Comparison of ENCODE assay signal across 18 cellular contexts in the genomic region with DNA sequence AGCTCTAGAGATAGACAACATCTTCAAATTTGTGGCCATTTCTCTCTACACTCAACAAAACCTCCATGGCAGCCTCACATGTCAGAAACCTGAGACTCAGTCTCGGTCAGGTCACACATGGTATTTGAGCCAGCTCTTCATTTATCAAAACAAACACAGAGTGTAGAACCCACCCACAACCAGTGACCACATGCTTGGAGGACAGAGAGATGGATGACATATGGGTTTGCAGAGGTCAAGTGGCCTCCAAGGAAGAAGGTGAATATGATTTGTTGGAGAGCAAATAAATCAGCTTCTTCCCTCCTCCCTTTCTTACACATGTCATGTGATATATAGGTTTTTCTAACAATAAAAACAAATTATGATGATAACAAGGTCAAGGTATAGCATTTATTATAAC.
DNase-seq lines count a peak whose midpoint lies in the region; ATAC-seq, FAIRE-seq and TF ChIP-seq lines count a peak whose summit lies in the region.
"Had no signal": no experiment of that assay in that cellular context is flagged by ENCODE, and none has a peak within 500 bp of the region (broad histone marks: within the 10 kb centered on the region; RNA-seq: fewer than 3 reads in every experiment).

No MANE protein-coding gene starts in this region.

- no peak for FAIRE-seq in astrocyte (lab: Jason Lieb, UNC)
- FAIRE-seq: H1 had no signal

- CTCF ChIA-PET in naive thymus-derived CD4-positive, alpha-beta T cell (lab: Charles Lee) = no interaction called here
- CTCF ChIA-PET in activated naive CD4-positive, alpha-beta T cell treated with anti-CD3 and anti-CD28 coated beads, Interleukin-2, amount 10 ng/mL, durations not matched to agents 7 days and 5 days (lab: Charles Lee) = no interaction called here

- POLR2A ChIA-PET in naive thymus-derived CD4-positive, alpha-beta T cell (lab: Charles Lee) = no interaction called here

- H3K9me3 ChIP-seq in astrocyte (ENCODE audit: insufficient read depth, low read depth, low read length) = no peaks in the 10 kb centered on the region
- no peaks in the 10 kb centered on the region for H3K9me3 ChIP-seq in naive thymus-derived CD4-positive, alpha-beta T cell (ENCODE audit: control insufficient read depth in 2 of 3, low read length in 3 of 3)
- H3K9me3 ChIP-seq: BE2C had no signal

- no peak overlapping the region for H3K4me2 ChIP-seq in astrocyte (ENCODE audit: low read length)

- H3K27me3 Mint-ChIP-seq in astrocyte (ENCODE audit: low read depth, unreplicated experiment) = no peaks in the 10 kb centered on the region
- H3K27me3 Mint-ChIP-seq in naive thymus-derived CD4-positive, alpha-beta T cell = no peaks in the 10 kb centered on the region
- no peaks in the 10 kb centered on the region for H3K27me3 Mint-ChIP-seq in activated naive CD4-positive, alpha-beta T cell treated with anti-CD3 and anti-CD28 coated beads, Interleukin-2, amount 10 ng/mL, durations not matched to agents 7 days and 5 days
- H3K27me3 Mint-ChIP-seq: CD4-positive, CD25-positive, alpha-beta regulatory T cell had no signal

- H4K20me1 ChIP-seq in astrocyte (ENCODE audit: insufficient read depth, low read length) = no peaks in the 10 kb centered on the region

- H3K4me3 Mint-ChIP-seq in astrocyte (ENCODE audit: unreplicated experiment) = no peak overlapping the region
- no peak overlapping the region for H3K4me3 Mint-ChIP-seq in naive thymus-derived CD4-positive, alpha-beta T cell
- H3K4me3 Mint-ChIP-seq in activated naive CD4-positive, alpha-beta T cell treated with anti-CD3 and anti-CD28 coated beads, Interleukin-2, amount 10 ng/mL, durations not matched to agents 7 days and 5 days = no peak overlapping the region
- H3K4me3 Mint-ChIP-seq: CD4-positive, CD25-positive, alpha-beta regulatory T cell had no signal

- H3K4me1 ChIP-seq in astrocyte (ENCODE audit: insufficient read depth, low read length) = peaks cover 30% of the 10 kb centered on the region
- H3K4me1 ChIP-seq in naive thymus-derived CD4-positive, alpha-beta T cell (ENCODE audit: control insufficient read depth in 2 of 2, insufficient read depth in 2 of 2, low read length in 2 of 2) = no peaks in the 10 kb centered on the region
- H3K4me1 ChIP-seq: BE2C had no signal

- H2AFZ ChIP-seq in astrocyte (ENCODE audit: low read depth, low read length) = no peak overlapping the region

- no peak for TF ChIP-seq CTCF in astrocyte (IDR thresholded peaks at IDR 0.05; ENCODE audit: insufficient read depth, low read depth, low read length)

- H3K79me2 ChIP-seq in astrocyte (ENCODE audit: insufficient read depth, low read length) = no peaks in the 10 kb centered on the region

- no peak overlapping the region for H3K27ac Mint-ChIP-seq in astrocyte (ENCODE audit: unreplicated experiment)
- no peak overlapping the region for H3K27ac Mint-ChIP-seq in naive thymus-derived CD4-positive, alpha-beta T cell
- no peak overlapping the region for H3K27ac Mint-ChIP-seq in activated naive CD4-positive, alpha-beta T cell treated with anti-CD3 and anti-CD28 coated beads, Interleukin-2, amount 10 ng/mL, durations not matched to agents 7 days and 5 days
- H3K27ac Mint-ChIP-seq: CD4-positive, CD25-positive, alpha-beta regulatory T cell had no signal

- ATAC-seq in naive thymus-derived CD4-positive, alpha-beta T cell = no peak

- peaks cover 31% of the 10 kb centered on the region for H3K4me1 Mint-ChIP-seq in astrocyte (ENCODE audit: low read depth, unreplicated experiment)
- no peaks in the 10 kb centered on the region for H3K4me1 Mint-ChIP-seq in naive thymus-derived CD4-positive, alpha-beta T cell
- H3K4me1 Mint-ChIP-seq in activated naive CD4-positive, alpha-beta T cell treated with anti-CD3 and anti-CD28 coated beads, Interleukin-2, amount 10 ng/mL, durations not matched to agents 7 days and 5 days = no peaks in the 10 kb centered on the region
- H3K4me1 Mint-ChIP-seq: CD4-positive, CD25-positive, alpha-beta regulatory T cell had no signal

- no peaks in the 10 kb centered on the region for H3K36me3 Mint-ChIP-seq in astrocyte (ENCODE audit: low read depth, unreplicated experiment)
- no peaks in the 10 kb centered on the region for H3K36me3 Mint-ChIP-seq in naive thymus-derived CD4-positive, alpha-beta T cell
- no peaks in the 10 kb centered on the region for H3K36me3 Mint-ChIP-seq in activated naive CD4-positive, alpha-beta T cell treated with anti-CD3 and anti-CD28 coated beads, Interleukin-2, amount 10 ng/mL, durations not matched to agents 7 days and 5 days
- H3K36me3 Mint-ChIP-seq: CD4-positive, CD25-positive, alpha-beta regulatory T cell had no signal

- H3K27me3 ChIP-seq in astrocyte (ENCODE audit: insufficient read depth, low read length) = no peaks in the 10 kb centered on the region
- H3K27me3 ChIP-seq in naive thymus-derived CD4-positive, alpha-beta T cell (ENCODE audit: control insufficient read depth in 2 of 2, insufficient read depth in 2 of 2, low read length in 2 of 2) = no peaks in the 10 kb centered on the region
- H3K27me3 ChIP-seq: BE2C had no signal

- intact Hi-C loops in naive thymus-derived CD4-positive, alpha-beta T cell (cut with micrococcal nuclease) = no loop called here

- no peak overlapping the region for H3K27ac ChIP-seq in astrocyte (ENCODE audit: low read depth, low read length)
- no peak overlapping the region for H3K27ac ChIP-seq in naive thymus-derived CD4-positive, alpha-beta T cell (ENCODE audit: low read depth, low read length)

- H3K9me3 Mint-ChIP-seq in astrocyte (ENCODE audit: unreplicated experiment) = peaks cover 11% of the 10 kb centered on the region
- H3K9me3 Mint-ChIP-seq in naive thymus-derived CD4-positive, alpha-beta T cell = peaks cover 0 to 6% (median 3%) of the 10 kb centered on the region in 11 donors
- H3K9me3 Mint-ChIP-seq in activated naive CD4-positive, alpha-beta T cell treated with anti-CD3 and anti-CD28 coated beads, Interleukin-2, amount 10 ng/mL, durations not matched to agents 7 days and 5 days = no peaks in the 10 kb centered on the region

- no peak overlapping the region for H3K9ac ChIP-seq in astrocyte (ENCODE audit: low read length)

- DNase-seq in NCI-H1417 (lab: John Stamatoyannopoulos, UW) = peak in 2 of 3 experiments; percentile 14 to 53
- DNase-seq in NCI-H1417 treated with DMSO at 0.1 percent for 48 hours (lab: John Stamatoyannopoulos, UW) = no peak
- peak; percentile 14 for DNase-seq in NCI-H146 treated with DMSO at 0.1 percent for 48 hours (lab: John Stamatoyannopoulos, UW; ENCODE audit: unreplicated experiment)
- peak; percentile 76 for DNase-seq in astrocyte (ENCODE audit: low read depth)
- DNase-seq in activated CD4-positive, alpha-beta T cell treated with anti-CD3 and anti-CD28 coated beads for 48 hours = no peak
- DNase-seq in naive thymus-derived CD4-positive, alpha-beta T cell = no peak
- DNase-seq in central memory CD4-positive, alpha-beta T cell = no peak
- no peak for DNase-seq in activated naive CD4-positive, alpha-beta T cell treated with anti-CD3 and anti-CD28 coated beads, Interleukin-2, amount 10 ng/mL, durations not matched to agents 7 days and 5 days
- DNase-seq: 8988T; BE2C; Calu3; CD4-positive, CD25-positive, alpha-beta regulatory T cell; NCI-H1105 treated with DMSO at 0.1 percent for 48 hours; NCI-H1930; NCI-H226; NCI-H526; RPMI8226 had no signal

- no peaks in the 10 kb centered on the region for H3K36me3 ChIP-seq in astrocyte (ENCODE audit: insufficient read depth, low read length)
- no peaks in the 10 kb centered on the region for H3K36me3 ChIP-seq in naive thymus-derived CD4-positive, alpha-beta T cell (ENCODE audit: control insufficient read depth in 2 of 3, insufficient read depth in 3 of 3, low read length in 3 of 3)
- H3K36me3 ChIP-seq: BE2C had no signal

- H3K4me3 ChIP-seq in astrocyte (ENCODE audit: insufficient read depth, low read depth, low read length) = no peak overlapping the region
- no peak overlapping the region for H3K4me3 ChIP-seq in naive thymus-derived CD4-positive, alpha-beta T cell (ENCODE audit: low read length)

Comparison
In these comparisons a context has a peak if more than half of its experiments do, and no peak if none do; other contexts are left out.
1. DNase-seq: peak in NCI-H1417 (2 of 3), NCI-H146 treated with DMSO at 0.1 percent for 48 hours (single experiment) and astrocyte (single experiment); none in NCI-H1417 treated with DMSO at 0.1 percent for 48 hours (single experiment), activated CD4-positive, alpha-beta T cell treated with anti-CD3 and anti-CD28 coated beads for 48 hours (single experiment), naive thymus-derived CD4-positive, alpha-beta T cell (0 of 9), central memory CD4-positive, alpha-beta T cell (single experiment) and activated naive CD4-positive, alpha-beta T cell treated with anti-CD3 and anti-CD28 coated beads, Interleukin-2, amount 10 ng/mL, durations not matched to agents 7 days and 5 days (single experiment).